In genomic region chr10:20981419-20981953, GRCh38 we compare ENCODE assay signal across 34 cellular contexts.
"Had no signal": no experiment of that assay in that cellular context is flagged by ENCODE, and none has a peak within 500 bp of the region (broad histone marks: within the 10 kb centered on the region; RNA-seq: fewer than 3 reads in every experiment).

No MANE protein-coding gene starts in this region.

- FAIRE-seq: astrocyte, bronchial epithelial cell had no signal

- H3K27ac ChIP-seq: adrenal gland, ascending aorta, body of pancreas, brain microvascular endothelial cell, breast epithelium, cardiac muscle cell had no signal

- H3K4me3 ChIP-seq: adrenal gland, ascending aorta, body of pancreas, breast epithelium, cardiac muscle cell had no signal

- H3K9me3 ChIP-seq: adrenal gland, ascending aorta, body of pancreas, breast epithelium had no signal

- H3K4me1 ChIP-seq: adrenal gland, ascending aorta, breast epithelium had no signal

- ATAC-seq: activated naive CD4-positive, alpha-beta T cell treated with anti-CD3 and anti-CD28 coated beads, Interleukin-2, amount 50 U/mL, for 72 hours; activated naive CD8-positive, alpha-beta T cell treated with anti-CD3 and anti-CD28 coated beads, Interleukin-2, amount 50 U/mL, for 24 hours; activated T-cell treated with anti-CD3 and anti-CD28 coated beads, Interleukin-2, amount 50 U/mL, for 4 hours; activated T-cell treated with anti-CD3 and anti-CD28 coated beads, Interleukin-2, amount 50 U/mL, for 72 hours; activated T-helper 17 cell treated with anti-CD3 and anti-CD28 coated beads, Interleukin-2, amount 50 U/mL, for 72 hours; body of pancreas had no signal

- H3K36me3 ChIP-seq: adrenal gland, ascending aorta, brain microvascular endothelial cell, breast epithelium, cardiac muscle cell had no signal

- DNase-seq: activated effector memory CD4-positive, alpha-beta T cell treated with anti-CD3 and anti-CD28 coated beads, Interleukin-2, amount 50 U/mL, for 16 hours; activated effector memory CD4-positive, alpha-beta T cell treated with Interleukin-2 at 50 U/mL for 16 hours; activated gamma-delta T cell; activated gamma-delta T cell treated with Interleukin-2 at 50 U/mL for 16 hours; activated naive CD4-positive, alpha-beta T cell; activated naive CD4-positive, alpha-beta T cell treated with anti-CD3 and anti-CD28 coated beads for 36 hours; activated naive CD4-positive, alpha-beta T cell treated with anti-CD3 and anti-CD28 coated beads, Interleukin-2, amount 10 ng/mL, durations not matched to agents 7 days and 5 days; activated naive CD4-positive, alpha-beta T cell treated with anti-CD3 and anti-CD28 coated beads, Interleukin-2, amount 50 U/mL, for 16 hours; activated naive CD4-positive, alpha-beta T cell treated with Interleukin-2 at 50 U/mL for 16 hours; activated naive CD8-positive, alpha-beta T cell treated with anti-CD3 and anti-CD28 coated beads for 36 hours; activated naive CD8-positive, alpha-beta T cell treated with anti-CD3 and anti-CD28 coated beads, Interleukin-2, amount 10 ng/mL, durations not matched to agents 7 days and 5 days; activated naive CD8-positive, alpha-beta T cell treated with anti-CD3 and anti-CD28 coated beads, Interleukin-2, amount 50 U/mL, for 24 hours; activated T-cell treated with anti-CD3 and anti-CD28 coated beads, Interleukin-2, amount 50 U/mL, for 1 hour; activated T-cell treated with anti-CD3 and anti-CD28 coated beads, Interleukin-2, amount 50 U/mL, for 24 hours; activated T-cell treated with anti-CD3 and anti-CD28 coated beads, Interleukin-2, amount 50 U/mL, for 4 hours; activated T-cell treated with anti-CD3 and anti-CD28 coated beads, Interleukin-2, amount 50 U/mL, for 48 hours; activated T-cell treated with anti-CD3 and anti-CD28 coated beads, Interleukin-2, amount 50 U/mL, for 72 hours; adrenal gland; amniotic stem cell; amygdala; anterior cingulate cortex; aorta; body of pancreas; brain microvascular endothelial cell; caudate nucleus; central memory CD4-positive, alpha-beta T cell; cerebellar nuclear complex had no signal

- H3K27me3 ChIP-seq: adrenal gland, ascending aorta, body of pancreas, brain microvascular endothelial cell, breast epithelium, cardiac muscle cell had no signal
